In the genomic region with DNA sequence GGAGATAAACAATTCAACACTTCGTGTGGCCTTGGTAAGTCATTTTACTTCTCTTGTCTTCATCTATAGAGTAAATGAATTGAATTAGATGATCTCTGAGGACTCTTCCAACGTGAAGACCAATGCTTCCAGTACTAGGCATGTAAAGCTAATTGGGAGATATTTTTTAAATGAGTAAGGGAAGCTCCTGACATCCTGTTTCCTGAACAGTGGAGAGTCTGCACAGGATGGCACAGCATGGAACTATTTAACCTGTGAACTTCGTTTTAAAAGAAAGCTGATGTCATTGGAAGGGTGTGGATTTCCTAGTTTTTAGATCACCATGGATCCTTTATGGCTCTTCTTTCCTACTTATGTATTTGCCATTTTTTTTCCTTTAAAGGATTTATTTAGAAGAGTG, we compare ENCODE assay signal across 2 cellular contexts.
A peak's percentile ranks its signal among the peaks of the same experiment; 100 is the strongest.
TF ChIP-seq lines count a peak whose summit lies in the region.

No MANE protein-coding gene starts in this region.

TF ChIP-seq in endothelial cell of umbilical vein, 7 proteins besides CTCF, POLR2A, EP300 and RAD21:
- TF ChIP-seq FOS (IDR thresholded peaks at IDR 0.05; ENCODE audit: borderline replicate concordance, insufficient read depth, low read length) (peak; percentile 48), GATA2 (IDR thresholded peaks at IDR 0.05; ENCODE audit: insufficient read depth, insufficient read length, low read depth, low read length) (no peak), JUN (IDR thresholded peaks at IDR 0.05; ENCODE audit: borderline replicate concordance, insufficient read depth, insufficient read length, low read depth) (peak; percentile 63), POLR2AphosphoS5 (IDR thresholded peaks at IDR 0.05; ENCODE audit: insufficient read depth, low read depth, low read length) (peak; percentile 40)

TF ChIP-seq in HepG2, 621 proteins besides CTCF, POLR2A, EP300 and RAD21:
- TF ChIP-seq ZNF615 (CRISPR knock-in tag; IDR thresholded peaks at IDR 0.05; ENCODE audit: borderline replicate concordance) = no peak
- TF ChIP-seq TCF7 (IDR thresholded peaks at IDR 0.05; ENCODE audit: low read depth) = no peak
- TF ChIP-seq, protein P1, sequence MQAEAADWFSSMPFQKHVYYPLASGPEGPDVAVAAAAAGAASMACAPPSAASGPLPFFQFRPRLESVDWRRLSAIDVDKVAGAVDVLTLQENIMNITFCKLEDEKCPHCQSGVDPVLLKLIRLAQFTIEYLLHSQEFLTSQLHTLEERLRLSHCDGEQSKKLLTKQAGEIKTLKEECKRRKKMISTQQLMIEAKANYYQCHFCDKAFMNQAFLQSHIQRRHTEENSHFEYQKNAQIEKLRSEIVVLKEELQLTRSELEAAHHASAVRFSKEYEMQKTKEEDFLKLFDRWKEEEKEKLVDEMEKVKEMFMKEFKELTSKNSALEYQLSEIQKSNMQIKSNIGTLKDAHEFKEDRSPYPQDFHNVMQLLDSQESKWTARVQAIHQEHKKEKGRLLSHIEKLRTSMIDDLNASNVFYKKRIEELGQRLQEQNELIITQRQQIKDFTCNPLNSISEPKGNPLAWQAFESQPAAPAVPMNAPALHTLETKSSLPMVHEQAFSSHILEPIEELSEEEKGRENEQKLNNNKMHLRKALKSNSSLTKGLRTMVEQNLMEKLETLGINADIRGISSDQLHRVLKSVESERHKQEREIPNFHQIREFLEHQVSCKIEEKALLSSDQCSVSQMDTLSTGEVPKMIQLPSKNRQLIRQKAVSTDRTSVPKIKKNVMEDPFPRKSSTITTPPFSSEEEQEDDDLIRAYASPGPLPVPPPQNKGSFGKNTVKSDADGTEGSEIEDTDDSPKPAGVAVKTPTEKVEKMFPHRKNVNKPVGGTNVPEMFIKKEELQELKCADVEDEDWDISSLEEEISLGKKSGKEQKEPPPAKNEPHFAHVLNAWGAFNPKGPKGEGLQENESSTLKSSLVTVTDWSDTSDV (CRISPR knock-in tag; IDR thresholded peaks at IDR 0.05) = no peak
- TF ChIP-seq, protein P2, sequence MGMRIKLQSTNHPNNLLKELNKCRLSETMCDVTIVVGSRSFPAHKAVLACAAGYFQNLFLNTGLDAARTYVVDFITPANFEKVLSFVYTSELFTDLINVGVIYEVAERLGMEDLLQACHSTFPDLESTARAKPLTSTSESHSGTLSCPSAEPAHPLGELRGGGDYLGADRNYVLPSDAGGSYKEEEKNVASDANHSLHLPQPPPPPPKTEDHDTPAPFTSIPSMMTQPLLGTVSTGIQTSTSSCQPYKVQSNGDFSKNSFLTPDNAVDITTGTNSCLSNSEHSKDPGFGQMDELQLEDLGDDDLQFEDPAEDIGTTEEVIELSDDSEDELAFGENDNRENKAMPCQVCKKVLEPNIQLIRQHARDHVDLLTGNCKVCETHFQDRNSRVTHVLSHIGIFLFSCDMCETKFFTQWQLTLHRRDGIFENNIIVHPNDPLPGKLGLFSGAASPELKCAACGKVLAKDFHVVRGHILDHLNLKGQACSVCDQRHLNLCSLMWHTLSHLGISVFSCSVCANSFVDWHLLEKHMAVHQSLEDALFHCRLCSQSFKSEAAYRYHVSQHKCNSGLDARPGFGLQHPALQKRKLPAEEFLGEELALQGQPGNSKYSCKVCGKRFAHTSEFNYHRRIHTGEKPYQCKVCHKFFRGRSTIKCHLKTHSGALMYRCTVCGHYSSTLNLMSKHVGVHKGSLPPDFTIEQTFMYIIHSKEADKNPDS (CRISPR knock-in tag; IDR thresholded peaks at IDR 0.05) = no peak
- no peak for TF ChIP-seq FIP1L1 (IDR thresholded peaks at IDR 0.05; ENCODE audit: borderline replicate concordance, insufficient read depth, low read depth, low read length)
- TF ChIP-seq NCOR1 (IDR thresholded peaks at IDR 0.05; ENCODE audit: borderline replicate concordance, low read length) = no peak
- TF ChIP-seq, protein P3, sequence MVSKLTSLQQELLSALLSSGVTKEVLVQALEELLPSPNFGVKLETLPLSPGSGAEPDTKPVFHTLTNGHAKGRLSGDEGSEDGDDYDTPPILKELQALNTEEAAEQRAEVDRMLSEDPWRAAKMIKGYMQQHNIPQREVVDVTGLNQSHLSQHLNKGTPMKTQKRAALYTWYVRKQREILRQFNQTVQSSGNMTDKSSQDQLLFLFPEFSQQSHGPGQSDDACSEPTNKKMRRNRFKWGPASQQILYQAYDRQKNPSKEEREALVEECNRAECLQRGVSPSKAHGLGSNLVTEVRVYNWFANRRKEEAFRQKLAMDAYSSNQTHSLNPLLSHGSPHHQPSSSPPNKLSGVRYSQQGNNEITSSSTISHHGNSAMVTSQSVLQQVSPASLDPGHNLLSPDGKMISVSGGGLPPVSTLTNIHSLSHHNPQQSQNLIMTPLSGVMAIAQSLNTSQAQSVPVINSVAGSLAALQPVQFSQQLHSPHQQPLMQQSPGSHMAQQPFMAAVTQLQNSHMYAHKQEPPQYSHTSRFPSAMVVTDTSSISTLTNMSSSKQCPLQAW (CRISPR knock-in tag; IDR thresholded peaks at IDR 0.05) = no peak
TF ChIP-seq in HepG2: peak in this region for 0.
